Comparison of ENCODE assay signal across 25 cellular contexts in the genomic region with DNA sequence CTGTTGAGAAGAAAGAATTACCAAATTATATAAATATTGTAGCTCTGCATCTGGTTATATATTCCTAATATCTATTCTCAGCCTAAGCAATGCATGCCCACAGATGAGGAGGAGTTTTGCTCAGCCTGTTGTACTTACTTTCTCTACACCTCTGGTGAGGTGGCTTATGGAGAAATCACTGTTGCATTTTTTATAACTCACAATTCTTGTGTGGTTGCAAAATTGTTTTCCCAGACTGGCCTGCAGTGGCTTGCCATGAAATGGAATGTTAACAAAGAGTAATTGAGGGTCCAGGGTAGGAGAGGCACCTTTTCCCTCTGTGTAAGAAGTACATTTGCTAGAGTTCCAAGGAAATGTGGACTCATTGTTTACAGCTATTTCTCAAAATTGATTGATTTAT.
"Had no signal": no experiment of that assay in that cellular context is flagged by ENCODE, and none has a peak within 500 bp of the region (broad histone marks: within the 10 kb centered on the region; RNA-seq: fewer than 3 reads in every experiment).

No MANE protein-coding gene starts in this region.

- H3K36me3 ChIP-seq: MG63, Peyer's patch, SJCRH30 had no signal

- H3K4me2 ChIP-seq: PC-9 had no signal

- H2AFZ ChIP-seq: PC-9 had no signal

- DNase-seq: IMR-90, Karpas-422, KG1, MG63, NCI-H1092, NCI-H1105 treated with DMSO at 0.1 percent for 48 hours, NCI-H1417 treated with DMSO at 0.1 percent for 48 hours, NCI-H146, NCI-H1694 treated with DMSO at 0.1 percent for 48 hours, NCI-H1930, NCI-H2081, NCI-H2107, NCI-H226, NCI-H446, NCI-H510A, NCI-H524 treated with DMSO at 0.1 percent for 48 hours, NCI-H69, NCI-H774, PC-9, Peyer's patch, SHP77 treated with DMSO at 0.1 percent for 48 hours, SJCRH30 had no signal

- H3K27ac ChIP-seq: PC-9, Peyer's patch, SJCRH30, SK-N-MC had no signal

- H3K27me3 ChIP-seq: MG63, Peyer's patch, SJCRH30 had no signal

- H3K4me1 ChIP-seq: Peyer's patch, SJCRH30 had no signal

- ATAC-seq: HepG2, Right ventricle myocardium inferior had no signal

- H3K4me3 ChIP-seq: MG63, PC-9, Peyer's patch, SJCRH30, SK-N-MC had no signal

- H3K9me3 ChIP-seq: MG63, Peyer's patch, SJCRH30 had no signal
